Comparison of ENCODE assay signal across 8 cellular contexts in the genomic region with DNA sequence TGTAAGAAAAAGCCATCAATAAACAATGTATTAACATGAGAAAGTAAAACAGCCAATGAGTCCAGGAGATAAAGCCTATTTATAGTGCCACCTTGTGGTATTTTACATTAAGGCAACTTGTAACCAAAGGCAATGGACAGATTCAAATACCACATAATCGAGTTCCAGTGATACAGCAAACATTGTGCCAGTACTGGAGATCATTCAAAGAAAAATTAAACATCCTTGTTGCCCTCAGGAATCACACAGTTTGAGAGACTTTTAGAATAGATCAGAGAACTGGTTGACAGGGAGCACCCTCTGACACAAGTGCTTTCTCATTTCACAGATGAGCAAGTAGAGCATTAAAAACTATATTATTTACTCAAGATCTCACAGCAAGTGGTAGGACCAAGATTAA.
DNase-seq lines count a peak whose midpoint lies in the region; ATAC-seq and TF ChIP-seq lines count a peak whose summit lies in the region.

No MANE protein-coding gene starts in this region.

- no peaks in the 10 kb centered on the region for H3K36me3 ChIP-seq in BE2C

- H3K9me3 ChIP-seq in BE2C = no peaks in the 10 kb centered on the region

- ATAC-seq in GM18520 (IDR thresholded peaks at IDR 0.05; ENCODE audit: unreplicated experiment) = peak; percentile 76

- DNase-seq in BE2C = no peak
- peak; percentile 65 for DNase-seq in KBM-7
- peak; percentile 60 for DNase-seq in RKO (ENCODE audit: low spot score)
- DNase-seq in endothelial cell (ENCODE audit: low spot score) = no peak
- DNase-seq in middle frontal gyrus (ENCODE audit: extremely low spot score, low spot score) = peak; percentile 66
- DNase-seq in T1000 (lab: John Stamatoyannopoulos, UW) = no peak
- no peak for DNase-seq in activated naive CD4-positive, alpha-beta T cell treated with anti-CD3 and anti-CD28 coated beads, Interleukin-2, amount 50 U/mL, for 16 hours

- no peaks in the 10 kb centered on the region for H3K27me3 ChIP-seq in BE2C

- peak; percentile 72 for TF ChIP-seq CTCF in BE2C (IDR thresholded peaks at IDR 0.05; ENCODE audit: low read depth, low read length)
- peak; percentile 81 for TF ChIP-seq CTCF in endothelial cell (IDR thresholded peaks at IDR 0.05; ENCODE audit: unreplicated experiment)

- no peak overlapping the region for H3K4me3 Mint-ChIP-seq in endothelial cell (ENCODE audit: unreplicated experiment)

- no peaks in the 10 kb centered on the region for H3K4me1 ChIP-seq in BE2C

- H3K27me3 Mint-ChIP-seq in endothelial cell (ENCODE audit: unreplicated experiment) = no peaks in the 10 kb centered on the region

- in situ Hi-C loops in KBM-7 (cut with MboI; ENCODE audit: low pct_unique_long_range_greater_than_20kb, low sequenced_read_pairs) = no loop called here

- no peaks in the 10 kb centered on the region for H3K4me1 Mint-ChIP-seq in endothelial cell (ENCODE audit: unreplicated experiment)

- H3K27ac Mint-ChIP-seq in endothelial cell (ENCODE audit: unreplicated experiment) = no peak overlapping the region

- H3K36me3 Mint-ChIP-seq in endothelial cell (ENCODE audit: low read depth, unreplicated experiment) = no peaks in the 10 kb centered on the region

- H3K4me3 ChIP-seq in BE2C (ENCODE audit: low read depth, low read length) = no peak overlapping the region

- no peaks in the 10 kb centered on the region for H3K9me3 Mint-ChIP-seq in endothelial cell (ENCODE audit: unreplicated experiment)

Comparison
In these comparisons a context has a peak if more than half of its experiments do, and no peak if none do; other contexts are left out.
1. DNase-seq: peak in KBM-7 (single experiment), RKO (single experiment) and middle frontal gyrus (single experiment); none in BE2C (single experiment), endothelial cell (single experiment), T1000 (single experiment) and activated naive CD4-positive, alpha-beta T cell treated with anti-CD3 and anti-CD28 coated beads, Interleukin-2, amount 50 U/mL, for 16 hours (single experiment).